In the genomic region with DNA sequence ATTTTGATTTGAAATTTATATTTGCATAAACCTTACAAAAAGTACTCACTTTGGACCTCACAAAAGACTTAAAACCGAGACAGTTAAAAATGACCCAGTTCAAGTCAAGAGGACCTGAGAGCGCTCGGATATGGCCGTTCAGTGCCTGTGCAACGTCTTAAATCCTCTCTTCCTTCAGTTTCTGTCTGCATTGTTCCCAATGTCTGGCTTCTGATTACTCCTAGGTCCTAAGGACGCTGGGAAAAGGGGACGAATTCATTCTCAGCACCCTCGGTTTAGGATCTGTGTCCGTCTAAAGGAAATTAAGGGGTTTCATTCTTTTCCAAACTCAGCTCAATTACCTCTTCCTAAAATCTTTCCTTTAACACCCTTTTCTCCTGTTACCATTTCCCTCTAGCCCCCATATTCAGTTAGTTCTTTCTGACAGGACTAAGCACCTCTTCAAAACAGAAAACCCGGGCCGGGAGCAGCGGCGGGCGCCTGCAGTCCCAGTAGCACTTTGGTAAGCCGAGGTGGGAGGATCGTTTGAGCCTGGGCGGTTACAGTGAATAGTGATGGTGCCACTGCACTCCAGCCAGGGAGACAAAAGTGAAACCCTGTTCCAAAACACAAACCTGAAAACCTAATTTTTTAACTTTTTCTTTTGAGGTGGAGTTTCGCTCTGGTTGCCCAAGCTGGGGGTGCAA, we compare ENCODE assay signal across 8 cellular contexts. TPM values are rescaled to one million over a fixed set of nuclear protein-coding genes. Genes with fewer than 3 reads are reported as not detected.
DNase-seq lines count a peak whose midpoint lies in the region; ATAC-seq and TF ChIP-seq lines count a peak whose summit lies in the region.
"Had no signal": no experiment of that assay in that cellular context is flagged by ENCODE, and none has a peak within 500 bp of the region (broad histone marks: within the 10 kb centered on the region; RNA-seq: fewer than 3 reads in every experiment).

No MANE protein-coding gene starts in this region.

- H3K27me3 ChIP-seq in ascending aorta (no peaks in the 10 kb centered on the region), Peyer's patch (no peaks in the 10 kb centered on the region)

- no peaks in the 10 kb centered on the region for H3K9me3 Mint-ChIP-seq in stimulated activated effector memory CD8-positive, alpha-beta T cell treated with anti-CD3 and anti-CD28 coated beads, Interleukin-12 subunit alpha, Interleukin-12 subunit beta, amount 100 ng/mL, for 72 hours

- DNase-seq in M059J (ENCODE audit: low read depth) (peak; percentile 9), ascending aorta (ENCODE audit: low spot score in 2 of 2) (no peak), iris pigment epithelial cell (ENCODE audit: low read depth) (peak; percentile 24), NCI-H1417 treated with DMSO at 0.1 percent for 48 hours (lab: John Stamatoyannopoulos, UW) (no peak), T1000 (lab: John Stamatoyannopoulos, UW) (no peak), Peyer's patch (no peak)
- no peak for DNase-seq in stimulated activated effector memory CD8-positive, alpha-beta T cell treated with anti-CD3 and anti-CD28 coated beads, Interleukin-12 subunit alpha, Interleukin-12 subunit beta, amount 100 ng/mL, for 72 hours (ENCODE audit: low spot score in 2 of 2)

- intact Hi-C loops in ascending aorta (cut with DNase I) = no loop called here

- no peak for TF ChIP-seq POLR2A in Peyer's patch (IDR thresholded peaks at IDR 0.05)

- H3K27ac ChIP-seq in ascending aorta (no peak overlapping the region), Peyer's patch (no peak overlapping the region)

- H3K4me1 ChIP-seq in ascending aorta (no peaks in the 10 kb centered on the region), Peyer's patch (no peaks in the 10 kb centered on the region)

- H3K27ac Mint-ChIP-seq in stimulated activated effector memory CD8-positive, alpha-beta T cell treated with anti-CD3 and anti-CD28 coated beads, Interleukin-12 subunit alpha, Interleukin-12 subunit beta, amount 100 ng/mL, for 72 hours = no peak overlapping the region

- no peak for TF ChIP-seq CTCF in ascending aorta (IDR thresholded peaks at IDR 0.05)
- TF ChIP-seq CTCF in Peyer's patch (IDR thresholded peaks at IDR 0.05) = no peak

- H3K36me3 ChIP-seq in ascending aorta (no peaks in the 10 kb centered on the region), Peyer's patch (no peaks in the 10 kb centered on the region)

- peak overlapping the region; percentile 37 to 61 for H3K4me3 ChIP-seq in ascending aorta
- peak overlapping the region in 2 of 4 donors; percentile 1 to 2 for H3K4me3 ChIP-seq in Peyer's patch

- ATAC-seq in stimulated activated effector memory CD8-positive, alpha-beta T cell treated with anti-CD3 and anti-CD28 coated beads, Interleukin-12 subunit alpha, Interleukin-12 subunit beta, amount 100 ng/mL, for 72 hours = peak; percentile 50

- no peaks in the 10 kb centered on the region for H3K36me3 Mint-ChIP-seq in stimulated activated effector memory CD8-positive, alpha-beta T cell treated with anti-CD3 and anti-CD28 coated beads, Interleukin-12 subunit alpha, Interleukin-12 subunit beta, amount 100 ng/mL, for 72 hours

- H3K9me3 ChIP-seq in ascending aorta = no peaks in the 10 kb centered on the region
- no peaks in the 10 kb centered on the region for H3K9me3 ChIP-seq in Peyer's patch

- H3K4me1 Mint-ChIP-seq in stimulated activated effector memory CD8-positive, alpha-beta T cell treated with anti-CD3 and anti-CD28 coated beads, Interleukin-12 subunit alpha, Interleukin-12 subunit beta, amount 100 ng/mL, for 72 hours = peaks cover 16% of the 10 kb centered on the region

- peak overlapping the region; percentile 52 for H3K4me3 Mint-ChIP-seq in stimulated activated effector memory CD8-positive, alpha-beta T cell treated with anti-CD3 and anti-CD28 coated beads, Interleukin-12 subunit alpha, Interleukin-12 subunit beta, amount 100 ng/mL, for 72 hours

RNA-seq across cellular contexts. Expression of a gene that starts 0.9 kb away (rescaled TPM):
- not detected in 2 replicates for total RNA-seq in M059J (2014; rRNA removed; shearing (Covaris generic))
- total RNA-seq in ascending aorta (not detected), Peyer's patch (not detected)
- total RNA-seq: HT-29 had no signal

RNA-seq across cellular contexts. Expression of a gene that starts 20.1 kb away (rescaled TPM):
- not detected in 2 replicates for total RNA-seq in M059J (2014; rRNA removed; shearing (Covaris generic))
- total RNA-seq in ascending aorta = not detected
- not detected for total RNA-seq in Peyer's patch
- total RNA-seq: HT-29 had no signal

Comparison
In these comparisons a context has a peak if more than half of its experiments do, and no peak if none do; other contexts are left out.
1. DNase-seq: peak in M059J (single experiment) and iris pigment epithelial cell (single experiment); none in ascending aorta (0 of 2), stimulated activated effector memory CD8-positive, alpha-beta T cell treated with anti-CD3 and anti-CD28 coated beads, Interleukin-12 subunit alpha, Interleukin-12 subunit beta, amount 100 ng/mL, for 72 hours (0 of 2), NCI-H1417 treated with DMSO at 0.1 percent for 48 hours (single experiment), T1000 (single experiment) and Peyer's patch (0 of 3).